In the genomic region with DNA sequence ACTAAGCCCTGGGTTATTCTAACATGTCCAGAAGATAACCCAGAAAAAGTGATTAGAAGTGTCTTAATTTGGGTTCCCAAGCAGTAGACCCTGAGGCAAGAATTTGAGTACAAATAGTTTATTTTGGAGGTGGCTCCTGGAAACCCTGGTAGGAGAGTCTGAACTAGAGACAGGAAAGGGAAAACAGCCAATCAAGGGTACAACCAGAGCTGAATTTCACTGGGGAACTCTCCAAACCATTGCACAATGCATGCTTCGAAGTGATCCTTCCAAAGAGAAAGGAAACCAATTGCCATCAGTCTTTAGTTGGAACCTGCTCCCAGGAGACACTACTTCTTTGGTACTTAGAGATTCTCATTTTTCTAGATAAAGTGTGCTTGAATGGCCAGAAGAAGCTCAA, we compare ENCODE assay signal across 5 cellular contexts.
"Had no signal": no experiment of that assay in that cellular context is flagged by ENCODE, and none has a peak within 500 bp of the region (broad histone marks: within the 10 kb centered on the region; RNA-seq: fewer than 3 reads in every experiment).

No MANE protein-coding gene starts in this region.

- ATAC-seq: GM23338, HepG2 had no signal

- H3K4me3 Mint-ChIP-seq: GM23338, H9, IgD-negative memory B cell had no signal

- H3K27me3 Mint-ChIP-seq: IgD-negative memory B cell had no signal

- DNase-seq: H9, HCEC 1CT had no signal

- H3K4me1 Mint-ChIP-seq: GM23338, H9, IgD-negative memory B cell had no signal

- H3K9me3 Mint-ChIP-seq: GM23338, IgD-negative memory B cell had no signal

- H3K27ac Mint-ChIP-seq: GM23338, H9, IgD-negative memory B cell had no signal

- H3K36me3 Mint-ChIP-seq: IgD-negative memory B cell had no signal

- H3K4me3 ChIP-seq: GM23338 had no signal
